8 cellular contexts compared by ENCODE assay signal in genomic region chr4:71184195-71184781, GRCh38.
DNase-seq lines count a peak whose midpoint lies in the region; ATAC-seq, FAIRE-seq and TF ChIP-seq lines count a peak whose summit lies in the region.

No MANE protein-coding gene starts in this region.

- intact Hi-C loops in activated CD4-positive, alpha-beta T cell treated with anti-CD3 and anti-CD28 coated beads for 36 hours (cut with DNase I, micrococcal nuclease) = loop anchor here (2.0 to 10.0 kb wide), 2 partner anchors 529 kb away; no protein-coding TSS in a partner anchor
- intact Hi-C loops in MCF 10A (cut with micrococcal nuclease) = loop anchor here (1.0 to 10.0 kb wide), 3 partner anchors 369 to 529 kb away; no protein-coding TSS in a partner anchor

- no peak overlapping the region for H3K27ac Mint-ChIP-seq in activated CD4-positive, alpha-beta T cell treated with anti-CD3 and anti-CD28 coated beads for 36 hours
- no peak overlapping the region for H3K27ac Mint-ChIP-seq in MCF 10A (ENCODE audit: low read depth, unreplicated experiment)
- no peak overlapping the region for H3K27ac Mint-ChIP-seq in stimulated activated memory B cell treated with anti-CD40 and anti-IgM and Interleukin-4, amounts not matched to agents 10 μg/mL and 1 μg/mL and 100 μg/mL, for 72 hours

- no peak overlapping the region for H3K4me3 Mint-ChIP-seq in activated CD4-positive, alpha-beta T cell treated with anti-CD3 and anti-CD28 coated beads for 36 hours
- no peak overlapping the region for H3K4me3 Mint-ChIP-seq in MCF 10A (ENCODE audit: unreplicated experiment)
- no peak overlapping the region for H3K4me3 Mint-ChIP-seq in stimulated activated memory B cell treated with anti-CD40 and anti-IgM and Interleukin-4, amounts not matched to agents 10 μg/mL and 1 μg/mL and 100 μg/mL, for 72 hours

- peak; percentile 20 for ATAC-seq in activated CD4-positive, alpha-beta T cell treated with anti-CD3 and anti-CD28 coated beads for 36 hours
- ATAC-seq in GM21526 (IDR thresholded peaks at IDR 0.05; ENCODE audit: low FRiP score, unreplicated experiment) = peak; percentile 83
- peak; percentile 59 for ATAC-seq in stimulated activated memory B cell treated with anti-CD40 and anti-IgM and Interleukin-4, amounts not matched to agents 10 μg/mL and 1 μg/mL and 100 μg/mL, for 72 hours

- FAIRE-seq in RCC 7860 (lab: Jason Lieb, UNC) = peak; percentile 81

- H3K4me1 Mint-ChIP-seq in activated CD4-positive, alpha-beta T cell treated with anti-CD3 and anti-CD28 coated beads for 36 hours = peaks cover 16% of the 10 kb centered on the region
- no peaks in the 10 kb centered on the region for H3K4me1 Mint-ChIP-seq in MCF 10A (ENCODE audit: insufficient read depth, unreplicated experiment)
- H3K4me1 Mint-ChIP-seq in stimulated activated memory B cell treated with anti-CD40 and anti-IgM and Interleukin-4, amounts not matched to agents 10 μg/mL and 1 μg/mL and 100 μg/mL, for 72 hours = peaks cover 31% of the 10 kb centered on the region

- POLR2A ChIA-PET in activated CD4-positive, alpha-beta T cell treated with anti-CD3 and anti-CD28 coated beads for 36 hours (lab: Charles Lee) = no interaction called here
- POLR2A ChIA-PET in MCF 10A (lab: Yijun Ruan, JAX) = interaction anchor here (0.6 kb wide), 1 partner anchor 191 kb away, joined by 3 read pairs; the partner anchor contains the start of gene DCK

- peak; percentile 56 for DNase-seq in activated CD4-positive, alpha-beta T cell treated with anti-CD3 and anti-CD28 coated beads for 36 hours
- DNase-seq in activated CD4-positive, alpha-beta T cell treated with anti-CD3 and anti-CD28 coated beads for 1 hour = no peak
- DNase-seq in HT-29 (ENCODE audit: low spot score) (peak; percentile 79), RCC 7860 (ENCODE audit: low spot score) (peak; percentile 55), MCF 10A (ENCODE audit: unreplicated experiment) (peak; percentile 68), kidney glomerular epithelial cell (lab: John Stamatoyannopoulos, UW) (peak; percentile 74)

- TF ChIP-seq CTCF in MCF 10A (IDR thresholded peaks at IDR 0.05; ENCODE audit: unreplicated experiment) = peak; percentile 56

- H3K36me3 Mint-ChIP-seq in activated CD4-positive, alpha-beta T cell treated with anti-CD3 and anti-CD28 coated beads for 36 hours (ENCODE audit: low read depth) = no peaks in the 10 kb centered on the region
- H3K36me3 Mint-ChIP-seq in MCF 10A (ENCODE audit: insufficient read depth, unreplicated experiment) = no peaks in the 10 kb centered on the region
- H3K36me3 Mint-ChIP-seq in stimulated activated memory B cell treated with anti-CD40 and anti-IgM and Interleukin-4, amounts not matched to agents 10 μg/mL and 1 μg/mL and 100 μg/mL, for 72 hours = no peaks in the 10 kb centered on the region

- CTCF ChIA-PET in activated CD4-positive, alpha-beta T cell treated with anti-CD3 and anti-CD28 coated beads for 36 hours (lab: Charles Lee) = interaction anchor here (0.6 to 1.8 kb wide), 14 partner anchors 8 to 556 kb away, joined by 3 to 7 read pairs (median 3); partner anchors contain the start of gene ENAM
- CTCF ChIA-PET in MCF 10A (lab: Yijun Ruan, JAX) = interaction anchor here (0.6 to 4.5 kb wide), 48 partner anchors 10 to 1420 kb away, joined by 3 to 38 read pairs (median 4); partner anchors contain the start of gene SLC4A4

- no peaks in the 10 kb centered on the region for H3K9me3 Mint-ChIP-seq in activated CD4-positive, alpha-beta T cell treated with anti-CD3 and anti-CD28 coated beads for 36 hours (ENCODE audit: low read depth)
- H3K9me3 Mint-ChIP-seq in MCF 10A (ENCODE audit: unreplicated experiment) = no peaks in the 10 kb centered on the region
- no peaks in the 10 kb centered on the region for H3K9me3 Mint-ChIP-seq in stimulated activated memory B cell treated with anti-CD40 and anti-IgM and Interleukin-4, amounts not matched to agents 10 μg/mL and 1 μg/mL and 100 μg/mL, for 72 hours

- H3K27me3 Mint-ChIP-seq in activated CD4-positive, alpha-beta T cell treated with anti-CD3 and anti-CD28 coated beads for 36 hours = peaks cover 37% of the 10 kb centered on the region
- peaks cover 25% of the 10 kb centered on the region for H3K27me3 Mint-ChIP-seq in MCF 10A (ENCODE audit: insufficient read depth, unreplicated experiment)
- peaks cover 29% of the 10 kb centered on the region for H3K27me3 Mint-ChIP-seq in stimulated activated memory B cell treated with anti-CD40 and anti-IgM and Interleukin-4, amounts not matched to agents 10 μg/mL and 1 μg/mL and 100 μg/mL, for 72 hours

- no TSS peak for BruUV-seq in MCF 10A (replicated peaks; lab: Mats Ljungman, UMichigan)

Comparison
In these comparisons a context has a peak if more than half of its experiments do, and no peak if none do; other contexts are left out.
1. ATAC-seq: peak in every context shown above with its lines; median percentile 83 in GM21526; 59 in stimulated activated memory B cell treated with anti-CD40 and anti-IgM and Interleukin-4, amounts not matched to agents 10 μg/mL and 1 μg/mL and 100 μg/mL, for 72 hours; 20 in activated CD4-positive, alpha-beta T cell treated with anti-CD3 and anti-CD28 coated beads for 36 hours.